ENCODE assay signal across 10 cellular contexts in the genomic region with DNA sequence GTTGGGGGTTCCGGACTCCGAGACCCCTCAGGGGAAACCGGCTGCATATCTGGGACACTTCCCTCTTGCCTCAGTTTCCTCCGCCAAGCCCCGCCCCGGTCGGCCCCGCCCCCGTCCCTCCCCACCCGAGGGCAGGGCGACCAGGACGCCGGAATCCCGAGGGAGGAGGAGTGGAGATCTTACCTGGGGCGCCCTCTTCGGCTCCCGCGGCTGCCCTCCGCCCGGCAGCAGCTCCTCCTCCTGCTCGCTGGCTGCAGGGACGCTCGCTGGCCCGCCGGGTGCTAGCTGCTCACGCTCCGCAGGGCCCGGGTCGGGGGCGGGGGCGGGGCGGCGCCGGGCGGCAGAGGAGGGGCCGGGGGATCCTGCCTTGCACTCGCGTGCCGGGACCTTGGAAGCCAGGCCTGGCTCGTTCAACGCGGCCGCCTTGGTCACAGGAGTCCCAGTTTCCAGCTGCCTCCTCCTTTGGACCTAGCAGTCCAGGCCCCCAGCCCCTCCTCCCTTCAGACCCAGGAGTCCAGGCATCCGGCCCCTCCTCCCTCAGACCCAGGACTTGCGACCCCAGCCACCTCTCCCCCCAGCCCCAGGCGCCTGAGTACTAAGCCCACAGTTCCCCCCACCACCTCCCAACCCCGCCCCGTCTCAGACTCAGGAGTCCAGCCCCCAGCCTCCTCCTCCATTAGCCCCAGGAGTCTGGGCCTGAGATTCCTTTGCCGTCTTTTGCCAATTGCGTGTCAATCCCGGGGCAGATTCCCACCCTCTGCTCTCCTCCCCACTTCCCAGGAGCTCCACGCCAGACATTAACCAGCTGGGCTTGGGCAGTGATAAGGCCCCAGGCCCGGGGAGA. TPM values are rescaled to one million over a fixed set of nuclear protein-coding genes. Genes with fewer than 3 reads are reported as not detected.
DNase-seq lines count a peak whose midpoint lies in the region; ATAC-seq and TF ChIP-seq lines count a peak whose summit lies in the region.
"Had no signal": no experiment of that assay in that cellular context is flagged by ENCODE, and none has a peak within 500 bp of the region (broad histone marks: within the 10 kb centered on the region; RNA-seq: fewer than 3 reads in every experiment).

A gene with protein sequence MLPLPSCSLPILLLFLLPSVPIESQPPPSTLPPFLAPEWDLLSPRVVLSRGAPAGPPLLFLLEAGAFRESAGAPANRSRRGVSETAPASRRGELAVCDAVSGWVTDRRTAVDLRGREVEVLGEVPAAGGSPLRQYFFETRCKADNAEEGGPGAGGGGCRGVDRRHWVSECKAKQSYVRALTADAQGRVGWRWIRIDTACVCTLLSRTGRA (minus strand): TSS at position 51 of the 844 bp plus-strand sequence. CDS start 2,821 bp downstream, outside the sequence.

- peaks cover 3% of the 10 kb centered on the region for H3K4me1 ChIP-seq in upper lobe of right lung

- H3K27me3 ChIP-seq in WERI-Rb-1 (ENCODE audit: insufficient read depth, low read depth, severe bottlenecking) (no peaks in the 10 kb centered on the region), upper lobe of right lung (peaks cover 60% of the 10 kb centered on the region)

- peaks cover 51% of the 10 kb centered on the region for H3K27me3 Mint-ChIP-seq in activated CD4-positive, alpha-beta T cell treated with anti-CD3 and anti-CD28 coated beads for 36 hours

- CTCF ChIA-PET in activated CD4-positive, alpha-beta T cell treated with anti-CD3 and anti-CD28 coated beads for 36 hours (lab: Charles Lee), result interaction anchor here (1.6 kb wide), 1 partner anchor 9 kb away, joined by 3 read pairs; no protein-coding TSS in a partner anchor

- TF ChIP-seq CTCF in WERI-Rb-1 (IDR thresholded peaks at IDR 0.05; ENCODE audit: low read depth, low read length) (no peak), upper lobe of right lung (IDR thresholded peaks at IDR 0.05) (no peak)

- H3K4me3 Mint-ChIP-seq in activated CD4-positive, alpha-beta T cell treated with anti-CD3 and anti-CD28 coated beads for 36 hours, result no peak within 1 kb of the TSS
- H3K4me3 Mint-ChIP-seq: activated CD4-positive, alpha-beta T cell treated with anti-CD3 and anti-CD28 coated beads, Interleukin-2, amount 10 ng/mL, durations not matched to agents 24 days and 14 days had no signal

- H3K9me3 ChIP-seq in WERI-Rb-1 (ENCODE audit: severe bottlenecking) (no peaks in the 10 kb centered on the region), iPS-18c (ENCODE audit: control insufficient read depth, insufficient read depth, low read length) (peaks cover 2% of the 10 kb centered on the region), upper lobe of right lung (no peaks in the 10 kb centered on the region)

- H3K9me3 Mint-ChIP-seq in activated CD4-positive, alpha-beta T cell treated with anti-CD3 and anti-CD28 coated beads for 36 hours (ENCODE audit: low read depth), result no peaks in the 10 kb centered on the region

- ATAC-seq in activated CD4-positive, alpha-beta T cell treated with anti-CD3 and anti-CD28 coated beads for 36 hours, result peak; percentile 36
- ATAC-seq in upper lobe of right lung, result peak; percentile 79
- no peak for ATAC-seq in HG03469 (IDR thresholded peaks at IDR 0.05; ENCODE audit: unreplicated experiment)

- POLR2A ChIA-PET in activated CD4-positive, alpha-beta T cell treated with anti-CD3 and anti-CD28 coated beads for 36 hours (lab: Charles Lee), result interaction anchor here (0.6 kb wide), 1 partner anchor 257 kb away, joined by 5 read pairs; no protein-coding TSS in a partner anchor

- intact Hi-C loops in activated CD4-positive, alpha-beta T cell treated with anti-CD3 and anti-CD28 coated beads for 36 hours (cut with DNase I, micrococcal nuclease), result no loop called here
- intact Hi-C loops in upper lobe of right lung (cut with DNase I), result no loop called here

- DNase-seq in activated CD4-positive, alpha-beta T cell treated with anti-CD3 and anti-CD28 coated beads for 36 hours, result peak; percentile 32
- DNase-seq in activated CD4-positive, alpha-beta T cell treated with anti-CD3 and anti-CD28 coated beads, Interleukin-2, amount 50 U/mL, for 1 hour, result no peak
- peak; percentile 81 for DNase-seq in WERI-Rb-1
- no peak for DNase-seq in upper lobe of right lung
- DNase-seq in NAMALWA (ENCODE audit: low spot score), result no peak
- DNase-seq in NCI-H2029 (lab: John Stamatoyannopoulos, UW), result no peak
- DNase-seq: activated CD4-positive, alpha-beta T cell treated with anti-CD3 and anti-CD28 coated beads, Interleukin-2, amount 10 ng/mL, durations not matched to agents 24 days and 14 days; stimulated activated CD8-positive, alpha-beta memory T cell treated with anti-CD3 and anti-CD28 coated beads, Interleukin-4, amount 100 ng/mL, for 48 hours had no signal

- no peaks in the 10 kb centered on the region for H3K36me3 ChIP-seq in WERI-Rb-1
- no peaks in the 10 kb centered on the region for H3K36me3 ChIP-seq in upper lobe of right lung

- no peaks in the 10 kb centered on the region for H3K4me1 Mint-ChIP-seq in activated CD4-positive, alpha-beta T cell treated with anti-CD3 and anti-CD28 coated beads for 36 hours
- H3K4me1 Mint-ChIP-seq: activated CD4-positive, alpha-beta T cell treated with anti-CD3 and anti-CD28 coated beads, Interleukin-2, amount 10 ng/mL, durations not matched to agents 24 days and 14 days had no signal

- H3K36me3 Mint-ChIP-seq in activated CD4-positive, alpha-beta T cell treated with anti-CD3 and anti-CD28 coated beads for 36 hours (ENCODE audit: low read depth), result no peaks in the 10 kb centered on the region

- peak within 1 kb of the TSS; percentile 43 for H3K4me3 ChIP-seq in WERI-Rb-1 (ENCODE audit: low read depth, low read length)
- H3K4me3 ChIP-seq in iPS-18c (ENCODE audit: insufficient read depth, low read depth, low read length), result peak within 1 kb of the TSS; percentile 36; the same call in 1 of the 2 replicates
- peak within 1 kb of the TSS; percentile 26 for H3K4me3 ChIP-seq in upper lobe of right lung

- H3K27ac ChIP-seq in WERI-Rb-1, result no peak within 1 kb of the TSS
- H3K27ac ChIP-seq in upper lobe of right lung, result no peak within 1 kb of the TSS

- no peak within 1 kb of the TSS for H3K27ac Mint-ChIP-seq in activated CD4-positive, alpha-beta T cell treated with anti-CD3 and anti-CD28 coated beads for 36 hours
- H3K27ac Mint-ChIP-seq: activated CD4-positive, alpha-beta T cell treated with anti-CD3 and anti-CD28 coated beads, Interleukin-2, amount 10 ng/mL, durations not matched to agents 24 days and 14 days had no signal

RNA-seq across cellular contexts. Expression of the gene that starts here (rescaled TPM):
- not detected for total RNA-seq in activated CD4-positive, alpha-beta T cell treated with anti-CD3 and anti-CD28 coated beads for 36 hours
- 2.7 TPM for total RNA-seq in upper lobe of right lung
- total RNA-seq: activated CD4-positive, alpha-beta T cell treated with anti-CD3 and anti-CD28 coated beads, Interleukin-2, amount 10 ng/mL, durations not matched to agents 24 days and 14 days had no signal

Comparison
In these comparisons a context has a peak if more than half of its experiments do, and no peak if none do; other contexts are left out.
1. Peak in DNase-seq and ATAC-seq in activated CD4-positive, alpha-beta T cell treated with anti-CD3 and anti-CD28 coated beads for 36 hours; RNA of the gene not detected or under 1 TPM.